Comparison of ENCODE assay signal across 1 cellular context in genomic region chr1:31987231-31987630, GRCh38.
TF ChIP-seq lines count a peak whose summit lies in the region.

No MANE protein-coding gene starts in this region.

TF ChIP-seq in H1, 55 proteins besides CTCF, POLR2A, EP300 and RAD21:
- TF ChIP-seq CBX8 (IDR thresholded peaks at IDR 0.05; ENCODE audit: borderline replicate concordance, low read depth, low read length), result no peak
- TF ChIP-seq PHF8 (conservative IDR thresholded peaks at IDR 0.05; ENCODE audit: low read depth, low read length), result no peak
- no peak for TF ChIP-seq ATF2 (IDR thresholded peaks at IDR 0.05; ENCODE audit: low read length)
- no peak for TF ChIP-seq YY1 (IDR thresholded peaks at IDR 0.05; ENCODE audit: low read depth, low read length)
- TF ChIP-seq E2F6 (IDR thresholded peaks at IDR 0.05), result no peak
- no peak for TF ChIP-seq BACH1 (IDR thresholded peaks at IDR 0.05; ENCODE audit: low read length)
- no peak for TF ChIP-seq TAF1 (IDR thresholded peaks at IDR 0.05; ENCODE audit: low read depth, low read length)
- TF ChIP-seq SAP30 (IDR thresholded peaks at IDR 0.05; ENCODE audit: insufficient read depth, insufficient replicate concordance, low read length), result no peak
- TF ChIP-seq SIRT6 (IDR thresholded peaks at IDR 0.05; ENCODE audit: low read length), result no peak
